14 cellular contexts compared by ENCODE assay signal in genomic region chr6:140082867-140083297, GRCh38.
A peak's percentile ranks its signal among the peaks of the same experiment; 100 is the strongest.
DNase-seq lines count a peak whose midpoint lies in the region; ATAC-seq and TF ChIP-seq lines count a peak whose summit lies in the region.
"Had no signal": no experiment of that assay in that cellular context is flagged by ENCODE, and none has a peak within 500 bp of the region (broad histone marks: within the 10 kb centered on the region; RNA-seq: fewer than 3 reads in every experiment).

No MANE protein-coding gene starts in this region.

- H3K9me3 ChIP-seq in tibial nerve = no peaks in the 10 kb centered on the region
- H3K9me3 ChIP-seq: BLaER1 had no signal

- WGBS in tibial nerve, 2 donors = 18 to 34% methylated on average over 1 of the region's 1 CpG

- H3K4me3 Mint-ChIP-seq in activated CD8-positive, alpha-beta T cell treated with anti-CD3 and anti-CD28 coated beads for 36 hours = no peak overlapping the region
- H3K4me3 Mint-ChIP-seq: activated naive CD4-positive, alpha-beta T cell treated with anti-CD3 and anti-CD28 coated beads, Interleukin-2, amount 10 ng/mL, durations not matched to agents 7 days and 5 days had no signal

- CTCF ChIA-PET in activated CD8-positive, alpha-beta T cell treated with anti-CD3 and anti-CD28 coated beads for 36 hours (lab: Charles Lee) = no interaction called here

- no peak overlapping the region for H3K27ac Mint-ChIP-seq in activated CD8-positive, alpha-beta T cell treated with anti-CD3 and anti-CD28 coated beads for 36 hours
- H3K27ac Mint-ChIP-seq: activated naive CD4-positive, alpha-beta T cell treated with anti-CD3 and anti-CD28 coated beads, Interleukin-2, amount 10 ng/mL, durations not matched to agents 7 days and 5 days had no signal

- intact Hi-C loops in activated CD8-positive, alpha-beta T cell treated with anti-CD3 and anti-CD28 coated beads for 36 hours (cut with micrococcal nuclease) = no loop called here

- H3K27me3 Mint-ChIP-seq in activated CD8-positive, alpha-beta T cell treated with anti-CD3 and anti-CD28 coated beads for 36 hours = no peaks in the 10 kb centered on the region
- H3K27me3 Mint-ChIP-seq: activated naive CD4-positive, alpha-beta T cell treated with anti-CD3 and anti-CD28 coated beads, Interleukin-2, amount 10 ng/mL, durations not matched to agents 7 days and 5 days had no signal

- H3K4me1 ChIP-seq in tibial nerve = peaks cover 0 to 32% (median 14%) of the 10 kb centered on the region in 4 donors

- peak; percentile 11 for DNase-seq in AG20443 (ENCODE audit: low spot score)
- peak; percentile 46 for DNase-seq in LNCaP clone FGC (ENCODE audit: low read depth)
- peak; percentile 46 for DNase-seq in brain microvascular endothelial cell
- no peak for DNase-seq in left lobe of liver (ENCODE audit: low spot score)
- DNase-seq in activated CD8-positive, alpha-beta T cell treated with anti-CD3 and anti-CD28 coated beads for 36 hours = no peak
- DNase-seq in HuH-7.5 (ENCODE audit: low spot score) = no peak
- no peak for DNase-seq in tibial nerve (ENCODE audit: low spot score in 2 of 2)
- DNase-seq: activated CD8-positive, alpha-beta memory T cell treated with anti-CD3 and anti-CD28 coated beads for 24 hours; activated naive CD4-positive, alpha-beta T cell treated with anti-CD3 and anti-CD28 coated beads, Interleukin-2, amount 10 ng/mL, durations not matched to agents 7 days and 5 days; dorsolateral prefrontal cortex; NCI-H2081 had no signal

- POLR2A ChIA-PET in activated CD8-positive, alpha-beta T cell treated with anti-CD3 and anti-CD28 coated beads for 36 hours (lab: Charles Lee) = no interaction called here

- ATAC-seq in left lobe of liver = peak; percentile 37
- no peak for ATAC-seq in activated CD8-positive, alpha-beta T cell treated with anti-CD3 and anti-CD28 coated beads for 36 hours
- no peak for ATAC-seq in HG02981 (IDR thresholded peaks at IDR 0.05; ENCODE audit: unreplicated experiment)

- no peaks in the 10 kb centered on the region for H3K9me3 Mint-ChIP-seq in activated CD8-positive, alpha-beta T cell treated with anti-CD3 and anti-CD28 coated beads for 36 hours
- H3K9me3 Mint-ChIP-seq: activated naive CD4-positive, alpha-beta T cell treated with anti-CD3 and anti-CD28 coated beads, Interleukin-2, amount 10 ng/mL, durations not matched to agents 7 days and 5 days had no signal

- H3K4me1 Mint-ChIP-seq in activated CD8-positive, alpha-beta T cell treated with anti-CD3 and anti-CD28 coated beads for 36 hours (ENCODE audit: low read depth) = no peaks in the 10 kb centered on the region
- H3K4me1 Mint-ChIP-seq: activated naive CD4-positive, alpha-beta T cell treated with anti-CD3 and anti-CD28 coated beads, Interleukin-2, amount 10 ng/mL, durations not matched to agents 7 days and 5 days had no signal

- no peak for TF ChIP-seq POLR2A in tibial nerve (IDR thresholded peaks at IDR 0.05)

- H3K27me3 ChIP-seq in brain microvascular endothelial cell (replicated peaks) = no peaks in the 10 kb centered on the region
- H3K27me3 ChIP-seq in tibial nerve = no peaks in the 10 kb centered on the region
- H3K27me3 ChIP-seq: BLaER1, dorsolateral prefrontal cortex had no signal

- no peak overlapping the region for H3K27ac ChIP-seq in brain microvascular endothelial cell
- no peak overlapping the region for H3K27ac ChIP-seq in tibial nerve
- H3K27ac ChIP-seq: BLaER1, dorsolateral prefrontal cortex had no signal

- H3K36me3 Mint-ChIP-seq in activated CD8-positive, alpha-beta T cell treated with anti-CD3 and anti-CD28 coated beads for 36 hours (ENCODE audit: low read depth) = no peaks in the 10 kb centered on the region
- H3K36me3 Mint-ChIP-seq: activated naive CD4-positive, alpha-beta T cell treated with anti-CD3 and anti-CD28 coated beads, Interleukin-2, amount 10 ng/mL, durations not matched to agents 7 days and 5 days had no signal

- H3K36me3 ChIP-seq in brain microvascular endothelial cell (replicated peaks) (no peaks in the 10 kb centered on the region), tibial nerve (no peaks in the 10 kb centered on the region)
- H3K36me3 ChIP-seq: BLaER1 had no signal

- no peak for TF ChIP-seq EP300 in tibial nerve (IDR thresholded peaks at IDR 0.05)

- in situ Hi-C loops in brain microvascular endothelial cell (cut with HindIII; ENCODE audit: low pct_ligation_motif_present, low sequenced_read_pairs) = no loop called here

- TF ChIP-seq CTCF in LNCaP clone FGC (IDR thresholded peaks at IDR 0.05; ENCODE audit: control insufficient read depth, extremely low read depth, insufficient read depth) (no peak), brain microvascular endothelial cell (IDR thresholded peaks at IDR 0.05; ENCODE audit: low read depth, low read length, missing control alignments) (no peak), tibial nerve (IDR thresholded peaks at IDR 0.05) (no peak)
- no peak for TF ChIP-seq CTCF in activated CD8-positive, alpha-beta T cell treated with anti-CD3 and anti-CD28 coated beads for 36 hours (IDR thresholded peaks at IDR 0.05)

- H3K4me3 ChIP-seq in LNCaP clone FGC (ENCODE audit: low read depth, low read length) (no peak overlapping the region), brain microvascular endothelial cell (ENCODE audit: low read depth, low read length) (no peak overlapping the region), tibial nerve (no peak overlapping the region)
- H3K4me3 ChIP-seq: BLaER1, dorsolateral prefrontal cortex, lung had no signal

Comparison
In these comparisons a context has a peak if more than half of its experiments do, and no peak if none do; other contexts are left out.
1. DNase-seq: peak in AG20443 (single experiment), LNCaP clone FGC (single experiment) and brain microvascular endothelial cell (single experiment); none in left lobe of liver (single experiment), activated CD8-positive, alpha-beta T cell treated with anti-CD3 and anti-CD28 coated beads for 36 hours (single experiment), HuH-7.5 (single experiment) and tibial nerve (0 of 2).